ENCODE assay signal across 29 cellular contexts in genomic region chr10:90709727-90710126, GRCh38.
"Had no signal": no experiment of that assay in that cellular context is flagged by ENCODE, and none has a peak within 500 bp of the region (broad histone marks: within the 10 kb centered on the region; RNA-seq: fewer than 3 reads in every experiment).

No MANE protein-coding gene starts in this region.

- H3K9me3 ChIP-seq: adrenal gland, ascending aorta, body of pancreas, breast epithelium had no signal

- H3K27ac ChIP-seq: adrenal gland, ascending aorta, body of pancreas, brain microvascular endothelial cell, breast epithelium, cardiac muscle cell had no signal

- DNase-seq: activated effector memory CD4-positive, alpha-beta T cell treated with anti-CD3 and anti-CD28 coated beads, Interleukin-2, amount 50 U/mL, for 16 hours; activated effector memory CD4-positive, alpha-beta T cell treated with Interleukin-2 at 50 U/mL for 16 hours; activated gamma-delta T cell; activated gamma-delta T cell treated with Interleukin-2 at 50 U/mL for 16 hours; activated naive CD4-positive, alpha-beta T cell; activated naive CD4-positive, alpha-beta T cell treated with anti-CD3 and anti-CD28 coated beads for 36 hours; activated naive CD4-positive, alpha-beta T cell treated with anti-CD3 and anti-CD28 coated beads, Interleukin-2, amount 10 ng/mL, durations not matched to agents 7 days and 5 days; activated naive CD4-positive, alpha-beta T cell treated with anti-CD3 and anti-CD28 coated beads, Interleukin-2, amount 50 U/mL, for 16 hours; activated naive CD4-positive, alpha-beta T cell treated with Interleukin-2 at 50 U/mL for 16 hours; activated naive CD8-positive, alpha-beta T cell treated with anti-CD3 and anti-CD28 coated beads for 36 hours; activated naive CD8-positive, alpha-beta T cell treated with anti-CD3 and anti-CD28 coated beads, Interleukin-2, amount 10 ng/mL, durations not matched to agents 7 days and 5 days; activated naive CD8-positive, alpha-beta T cell treated with anti-CD3 and anti-CD28 coated beads, Interleukin-2, amount 50 U/mL, for 24 hours; activated T-cell treated with anti-CD3 and anti-CD28 coated beads, Interleukin-2, amount 50 U/mL, for 24 hours; activated T-cell treated with anti-CD3 and anti-CD28 coated beads, Interleukin-2, amount 50 U/mL, for 4 hours; activated T-cell treated with anti-CD3 and anti-CD28 coated beads, Interleukin-2, amount 50 U/mL, for 48 hours; activated T-cell treated with anti-CD3 and anti-CD28 coated beads, Interleukin-2, amount 50 U/mL, for 72 hours; adrenal gland; amniotic stem cell; aorta; body of pancreas; brain microvascular endothelial cell; caudate nucleus; central memory CD4-positive, alpha-beta T cell; cerebellar nuclear complex had no signal

- H3K4me1 ChIP-seq: adrenal gland, ascending aorta, body of pancreas, breast epithelium had no signal

- H3K27me3 ChIP-seq: ascending aorta, body of pancreas, brain microvascular endothelial cell, breast epithelium, cardiac muscle cell had no signal

- H3K4me3 ChIP-seq: adrenal gland, ascending aorta, body of pancreas, breast epithelium, cardiac muscle cell had no signal

- FAIRE-seq: astrocyte, bronchial epithelial cell had no signal

- H3K36me3 ChIP-seq: adrenal gland, ascending aorta, brain microvascular endothelial cell, breast epithelium, cardiac muscle cell had no signal
